Comparison of ENCODE assay signal across 9 cellular contexts in genomic region chr9:128371622-128372117, GRCh38.
DNase-seq lines count a peak whose midpoint lies in the region; ATAC-seq and TF ChIP-seq lines count a peak whose summit lies in the region.
"Had no signal": no experiment of that assay in that cellular context is flagged by ENCODE, and none has a peak within 500 bp of the region (broad histone marks: within the 10 kb centered on the region; RNA-seq: fewer than 3 reads in every experiment).

No MANE protein-coding gene starts in this region.

- H3K9me3 ChIP-seq in muscle layer of duodenum (ENCODE audit: control insufficient read depth in 1 of 2, low read length in 2 of 2), result no peaks in the 10 kb centered on the region

- TF ChIP-seq CTCF in AG09309 (IDR thresholded peaks at IDR 0.05; ENCODE audit: control insufficient read depth, insufficient read depth, low read depth, low read length, missing control alignments), result no peak
- TF ChIP-seq CTCF in choroid plexus epithelial cell (conservative IDR thresholded peaks at IDR 0.05; ENCODE audit: low read depth, low read length), result no peak

- peaks cover 4 to 11% of the 10 kb centered on the region in 2 donors for H3K36me3 ChIP-seq in muscle layer of duodenum (ENCODE audit: control insufficient read depth in 1 of 2, insufficient read depth in 2 of 2, low read length in 2 of 2)

- peak overlapping the region; percentile 88 for H3K4me3 ChIP-seq in AG09309 (ENCODE audit: control insufficient read depth, low read depth, low read length)
- H3K4me3 ChIP-seq in choroid plexus epithelial cell (ENCODE audit: low read depth, low read length), result peak overlapping the region; percentile 99
- H3K4me3 ChIP-seq in muscle layer of duodenum (ENCODE audit: low read depth in 1 of 2, low read length in 2 of 2), result peak overlapping the region; percentile 89 to 92

- peak overlapping the region; percentile 95 for H3K27ac ChIP-seq in muscle layer of duodenum (ENCODE audit: low read length)

- H3K4me1 ChIP-seq in muscle layer of duodenum (ENCODE audit: control insufficient read depth in 1 of 2, insufficient read depth in 2 of 2, low read length in 2 of 2), result peaks cover 5 to 33% of the 10 kb centered on the region in 2 donors

- in situ Hi-C loops in KBM-7 (cut with MboI; ENCODE audit: low pct_unique_long_range_greater_than_20kb, low sequenced_read_pairs), result no loop called here

- no peak for ATAC-seq in GM18511 (IDR thresholded peaks at IDR 0.05; ENCODE audit: unreplicated experiment)

- no peaks in the 10 kb centered on the region for H3K27me3 ChIP-seq in muscle layer of duodenum (ENCODE audit: low read depth, low read length)

- DNase-seq in AG09309 (ENCODE audit: low read depth) (no peak), KBM-7 (peak; percentile 12), choroid plexus epithelial cell (ENCODE audit: low read depth) (peak; percentile 30), NCI-H748 treated with DMSO at 0.1 percent for 48 hours (lab: John Stamatoyannopoulos, UW) (no peak), NCI-H146 (lab: John Stamatoyannopoulos, UW) (no peak), DMS114 treated with DMSO at 0.1 percent for 48 hours (lab: John Stamatoyannopoulos, UW; ENCODE audit: unreplicated experiment) (no peak)
- DNase-seq: cortex of kidney had no signal

Comparison
In these comparisons a context has a peak if more than half of its experiments do, and no peak if none do; other contexts are left out.
1. DNase-seq: peak in KBM-7 (single experiment) and choroid plexus epithelial cell (single experiment); none in AG09309 (single experiment), NCI-H748 treated with DMSO at 0.1 percent for 48 hours (single experiment), NCI-H146 (single experiment) and DMS114 treated with DMSO at 0.1 percent for 48 hours (single experiment).
2. Peak in every context shown above with its lines, with median percentiles within 50 percentile points of each other: H3K4me3 ChIP-seq.